In the genomic region with DNA sequence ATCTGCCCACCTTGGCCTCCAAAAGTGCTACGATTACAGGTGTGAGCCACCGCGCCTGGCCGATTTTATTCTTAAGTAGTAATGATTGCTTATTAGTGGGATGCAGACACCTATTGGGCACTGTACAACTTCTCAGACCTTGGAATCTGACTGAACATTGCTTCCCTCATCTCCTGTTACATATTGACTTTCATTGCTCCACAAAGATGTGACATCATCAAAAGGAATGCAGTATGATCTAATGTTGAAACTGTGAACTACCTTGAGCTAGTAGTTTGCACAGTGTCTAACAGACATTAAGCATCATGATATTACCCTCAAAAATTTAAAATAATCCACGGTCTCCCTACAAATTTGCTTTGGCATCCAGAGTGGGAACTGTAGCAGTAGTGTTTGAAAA, we compare ENCODE assay signal across 17 cellular contexts.
DNase-seq lines count a peak whose midpoint lies in the region; FAIRE-seq and TF ChIP-seq lines count a peak whose summit lies in the region.
"Had no signal": no experiment of that assay in that cellular context is flagged by ENCODE, and none has a peak within 500 bp of the region (broad histone marks: within the 10 kb centered on the region; RNA-seq: fewer than 3 reads in every experiment).

No MANE protein-coding gene starts in this region.

- H3K9ac ChIP-seq in astrocyte (ENCODE audit: low read length) = no peak overlapping the region

- no peak overlapping the region for H3K4me3 Mint-ChIP-seq in astrocyte (ENCODE audit: unreplicated experiment)
- H3K4me3 Mint-ChIP-seq: endodermal cell had no signal

- no peak overlapping the region for H3K27ac Mint-ChIP-seq in astrocyte (ENCODE audit: unreplicated experiment)
- H3K27ac Mint-ChIP-seq: endodermal cell had no signal

- H2AFZ ChIP-seq in astrocyte (ENCODE audit: low read depth, low read length) = no peak overlapping the region
- H2AFZ ChIP-seq in hepatocyte = no peak overlapping the region

- in situ Hi-C loops in ACHN (cut with HindIII; ENCODE audit: low pct_ligation_motif_present, low pct_unique_long_range_greater_than_20kb, low sequenced_read_pairs) = no loop called here

- DNase-seq in ACHN (peak; percentile 73), HT-29 (ENCODE audit: low spot score) (peak; percentile 21), astrocyte (ENCODE audit: low read depth) (peak; percentile 72), hepatocyte (ENCODE audit: low spot score) (peak; percentile 34), NCI-H1092 (lab: John Stamatoyannopoulos, UW) (no peak), RPMI8226 (no peak), NCI-H146 (lab: John Stamatoyannopoulos, UW) (no peak)
- DNase-seq in activated CD8-positive, alpha-beta memory T cell treated with anti-CD3 and anti-CD28 coated beads for 24 hours = no peak
- DNase-seq: activated CD4-positive, alpha-beta T cell treated with anti-CD3 and anti-CD28 coated beads, Interleukin-2, amount 50 U/mL, for 48 hours; AML-193; DMS153; endodermal cell; hypothalamus; NCI-H2171 treated with DMSO at 0.1 percent for 48 hours; thyroid gland had no signal

- peaks cover 2% of the 10 kb centered on the region for H3K36me3 Mint-ChIP-seq in astrocyte (ENCODE audit: low read depth, unreplicated experiment)

- H3K9me3 ChIP-seq in astrocyte (ENCODE audit: insufficient read depth, low read depth, low read length) = no peaks in the 10 kb centered on the region
- H3K9me3 ChIP-seq in hepatocyte (ENCODE audit: low read depth) = no peaks in the 10 kb centered on the region
- H3K9me3 ChIP-seq: thyroid gland had no signal

- peaks cover 25% of the 10 kb centered on the region for H3K4me1 Mint-ChIP-seq in astrocyte (ENCODE audit: low read depth, unreplicated experiment)

- no peak for TF ChIP-seq CTCF in astrocyte (IDR thresholded peaks at IDR 0.05; ENCODE audit: insufficient read depth, low read depth, low read length)
- no peak for TF ChIP-seq CTCF in hepatocyte (IDR thresholded peaks at IDR 0.05; ENCODE audit: poor library complexity)

- H3K4me3 ChIP-seq in astrocyte (ENCODE audit: insufficient read depth, low read depth, low read length) (no peak overlapping the region), hepatocyte (no peak overlapping the region)
- H3K4me3 ChIP-seq: cardiac muscle cell, GM12878, thyroid gland had no signal

- H3K27me3 Mint-ChIP-seq in astrocyte (ENCODE audit: low read depth, unreplicated experiment) = peaks cover 1% of the 10 kb centered on the region

- WGBS in hepatocyte (ENCODE audit: low lambda C conversion rate, missing lambda C conversion rate) = 98% methylated on average over 5 of the region's 5 CpGs

- H3K9me3 Mint-ChIP-seq in astrocyte (ENCODE audit: unreplicated experiment) = no peaks in the 10 kb centered on the region

- H3K9me2 ChIP-seq in hepatocyte (replicated peaks; ENCODE audit: insufficient read depth) = no peaks in the 10 kb centered on the region

- H3K27me3 ChIP-seq in astrocyte (ENCODE audit: insufficient read depth, low read length) (no peaks in the 10 kb centered on the region), hepatocyte (no peaks in the 10 kb centered on the region)
- H3K27me3 ChIP-seq: cardiac muscle cell, thyroid gland had no signal

- H3K4me1 ChIP-seq in astrocyte (ENCODE audit: insufficient read depth, low read length) (peaks cover 23% of the 10 kb centered on the region), hepatocyte (ENCODE audit: insufficient read depth) (no peaks in the 10 kb centered on the region)

- H3K36me3 ChIP-seq in astrocyte (ENCODE audit: insufficient read depth, low read length) = no peaks in the 10 kb centered on the region
- H3K36me3 ChIP-seq in hepatocyte (replicated peaks; ENCODE audit: insufficient read depth, low read depth) = no peaks in the 10 kb centered on the region
- H3K36me3 ChIP-seq: cardiac muscle cell, thyroid gland had no signal

- H3K27ac ChIP-seq in astrocyte (ENCODE audit: low read depth, low read length) (no peak overlapping the region), hepatocyte (no peak overlapping the region)
- H3K27ac ChIP-seq: cardiac muscle cell, thyroid gland had no signal

- peak overlapping the region; percentile 52 for H3K4me2 ChIP-seq in astrocyte (ENCODE audit: low read length)
- no peak overlapping the region for H3K4me2 ChIP-seq in hepatocyte

- H4K20me1 ChIP-seq in astrocyte (ENCODE audit: insufficient read depth, low read length) = peaks cover 3% of the 10 kb centered on the region
- H4K20me1 ChIP-seq in hepatocyte (ENCODE audit: insufficient read depth, poor library complexity, severe bottlenecking) = no peaks in the 10 kb centered on the region

- H3K79me2 ChIP-seq in astrocyte (ENCODE audit: insufficient read depth, low read length) (no peaks in the 10 kb centered on the region), hepatocyte (no peaks in the 10 kb centered on the region)

- peak; percentile 41 for FAIRE-seq in astrocyte (lab: Jason Lieb, UNC)
- FAIRE-seq: GM12878 had no signal

Comparison
In these comparisons a context has a peak if more than half of its experiments do, and no peak if none do; other contexts are left out.
1. DNase-seq: peak in ACHN (single experiment), HT-29 (single experiment), astrocyte (single experiment) and hepatocyte (single experiment); none in NCI-H1092 (single experiment), activated CD8-positive, alpha-beta memory T cell treated with anti-CD3 and anti-CD28 coated beads for 24 hours (single experiment), RPMI8226 (single experiment) and NCI-H146 (single experiment).